In the genomic region with DNA sequence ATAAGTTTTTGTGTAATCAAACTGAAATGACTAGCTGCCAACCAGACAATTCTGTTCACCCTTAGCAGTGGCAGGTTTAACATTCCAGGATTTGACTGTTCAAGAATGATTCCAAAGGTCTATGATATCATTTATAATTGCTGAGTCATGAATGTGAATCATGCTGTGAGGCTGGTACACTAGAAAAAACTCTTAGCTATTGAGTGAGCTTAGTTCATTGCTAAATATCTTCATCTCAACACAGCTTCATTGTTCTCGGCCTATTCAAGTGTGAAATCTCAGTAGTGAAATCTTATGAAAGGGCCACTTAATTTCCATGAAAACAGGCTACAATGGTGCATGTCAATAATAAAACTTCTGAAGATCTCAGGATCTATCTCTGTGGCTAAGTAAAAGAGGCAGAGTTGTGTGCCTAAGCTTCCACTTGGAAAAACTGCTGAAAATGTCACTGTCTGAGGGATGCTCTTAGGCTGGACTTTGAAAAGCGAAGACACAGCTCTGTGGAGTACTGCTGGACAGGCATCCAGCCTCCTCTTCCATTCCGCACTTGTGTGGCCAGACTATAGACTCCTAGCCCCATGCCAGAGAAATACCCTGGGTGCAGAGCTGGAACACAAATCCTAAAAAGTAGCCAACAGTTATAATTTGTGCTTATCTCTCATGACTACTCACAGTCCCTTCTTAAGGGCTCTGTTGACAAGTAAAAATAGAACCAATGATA, we compare ENCODE assay signal across 11 cellular contexts. TPM values are rescaled to one million over a fixed set of nuclear protein-coding genes. Genes with fewer than 3 reads are reported as not detected.
DNase-seq lines count a peak whose midpoint lies in the region; ATAC-seq and TF ChIP-seq lines count a peak whose summit lies in the region.
"Had no signal": no experiment of that assay in that cellular context is flagged by ENCODE, and none has a peak within 500 bp of the region (broad histone marks: within the 10 kb centered on the region; RNA-seq: fewer than 3 reads in every experiment).

No MANE protein-coding gene starts in this region.

- no peak for TF ChIP-seq POLR2A in stomach (IDR thresholded peaks at IDR 0.05)
- no peak for TF ChIP-seq POLR2A in Peyer's patch (IDR thresholded peaks at IDR 0.05)

- H3K4me1 ChIP-seq in stomach (peaks cover 0 to 17% (median 4%) of the 10 kb centered on the region in 4 donors), Peyer's patch (peaks cover 0 to 6% (median 2%) of the 10 kb centered on the region in 4 donors)

- intact Hi-C loops in left cardiac atrium (cut with DNase I) (no loop called here), stomach (cut with DNase I; ENCODE audit: low total_unique reads) (no loop called here)

- ATAC-seq in left cardiac atrium = peak; percentile 59 to 91
- no peak for ATAC-seq in stimulated activated effector memory CD8-positive, alpha-beta T cell treated with anti-CD3 and anti-CD28 coated beads, Interleukin-12 subunit alpha, Interleukin-12 subunit beta, amount 100 ng/mL, for 72 hours
- no peak for ATAC-seq in GM19324 (IDR thresholded peaks at IDR 0.05; ENCODE audit: low FRiP score, unreplicated experiment)

- H3K36me3 ChIP-seq in stomach (peaks cover 6 to 22% (median 19%) of the 10 kb centered on the region in 4 donors), Peyer's patch (peaks cover 0 to 24% (median 0%) of the 10 kb centered on the region in 3 donors)

- H3K27me3 ChIP-seq in stomach = no peaks in the 10 kb centered on the region
- no peaks in the 10 kb centered on the region for H3K27me3 ChIP-seq in Peyer's patch

- no peaks in the 10 kb centered on the region for H3K9me3 Mint-ChIP-seq in stimulated activated effector memory CD8-positive, alpha-beta T cell treated with anti-CD3 and anti-CD28 coated beads, Interleukin-12 subunit alpha, Interleukin-12 subunit beta, amount 100 ng/mL, for 72 hours
- H3K9me3 Mint-ChIP-seq: nephron had no signal

- H3K4me1 Mint-ChIP-seq in stimulated activated effector memory CD8-positive, alpha-beta T cell treated with anti-CD3 and anti-CD28 coated beads, Interleukin-12 subunit alpha, Interleukin-12 subunit beta, amount 100 ng/mL, for 72 hours = no peaks in the 10 kb centered on the region
- H3K4me1 Mint-ChIP-seq: nephron had no signal

- H3K27ac ChIP-seq in stomach (peak overlapping the region in 3 of 5 donors; percentile 20 to 65 (median 53)), Peyer's patch (peak overlapping the region in 1 of 4 donors; percentile 75)
- H3K27ac ChIP-seq: 22Rv1 had no signal

- TF ChIP-seq EP300 in stomach (IDR thresholded peaks at IDR 0.05) = no peak

- H3K4me3 ChIP-seq in stomach = no peak overlapping the region
- H3K4me3 ChIP-seq in Peyer's patch = no peak overlapping the region

- TF ChIP-seq CTCF in stomach (IDR thresholded peaks at IDR 0.05) (no peak), Peyer's patch (IDR thresholded peaks at IDR 0.05) (no peak)

- 75 to 88% (median 83%) methylated on average over 3 of the region's 3 CpGs for whole genome bisulfite sequencing in stomach, 5 donors

- DNase-seq in DMS79 (lab: John Stamatoyannopoulos, UW) (peak; percentile 17), DMS79 treated with DMSO at 0.1 percent for 48 hours (lab: John Stamatoyannopoulos, UW) (no peak), amniotic epithelial cell (ENCODE audit: low read depth) (peak; percentile 91), left cardiac atrium (no peak), stomach (no peak), Peyer's patch (no peak)
- no peak for DNase-seq in stimulated activated effector memory CD8-positive, alpha-beta T cell treated with anti-CD3 and anti-CD28 coated beads, Interleukin-12 subunit alpha, Interleukin-12 subunit beta, amount 100 ng/mL, for 72 hours (ENCODE audit: low spot score in 2 of 2)

- peaks cover 25% of the 10 kb centered on the region for H3K36me3 Mint-ChIP-seq in stimulated activated effector memory CD8-positive, alpha-beta T cell treated with anti-CD3 and anti-CD28 coated beads, Interleukin-12 subunit alpha, Interleukin-12 subunit beta, amount 100 ng/mL, for 72 hours
- H3K36me3 Mint-ChIP-seq: activated naive CD8-positive, alpha-beta T cell had no signal

- no peak overlapping the region for H3K27ac Mint-ChIP-seq in stimulated activated effector memory CD8-positive, alpha-beta T cell treated with anti-CD3 and anti-CD28 coated beads, Interleukin-12 subunit alpha, Interleukin-12 subunit beta, amount 100 ng/mL, for 72 hours
- H3K27ac Mint-ChIP-seq: activated naive CD8-positive, alpha-beta T cell; nephron had no signal

- H3K9me3 ChIP-seq in stomach = no peaks in the 10 kb centered on the region
- no peaks in the 10 kb centered on the region for H3K9me3 ChIP-seq in Peyer's patch

- H3K4me3 Mint-ChIP-seq in stimulated activated effector memory CD8-positive, alpha-beta T cell treated with anti-CD3 and anti-CD28 coated beads, Interleukin-12 subunit alpha, Interleukin-12 subunit beta, amount 100 ng/mL, for 72 hours = no peak overlapping the region
- H3K4me3 Mint-ChIP-seq: activated naive CD8-positive, alpha-beta T cell; nephron had no signal

RNA-seq across cellular contexts. Expression of a gene that starts 12.8 kb away (rescaled TPM):
- under 1 TPM; 0.73 to 0.94 TPM for total RNA-seq in left cardiac atrium
- 10 to 100 TPM in 1 of 5 donors, 1 to 10 TPM in 2, under 1 TPM in 1, not detected in 1; 0.72 to 16.1 (median 4.5) TPM for total RNA-seq in stomach
- under 1 TPM in 2 of 3 donors, not detected in 1; 0.38 to 0.68 TPM for polyA plus RNA-seq in stomach
- 10 to 100 TPM in 3 of 4 donors, 1 to 10 TPM in 1; 5.0 to 62.0 (median 18.0) TPM for total RNA-seq in Peyer's patch

RNA-seq across cellular contexts. Expression of a gene that starts 35.0 kb away (rescaled TPM):
- total RNA-seq in left cardiac atrium (10 to 100 TPM; 58.6 to 64.5 TPM), stomach (10 to 100 TPM; 37.8 to 98.6 (median 81.1) TPM), Peyer's patch (10 to 100 TPM; 33.0 to 90.0 (median 56.7) TPM)
- 10 to 100 TPM; 78.4 to 92.9 (median 80.9) TPM for polyA plus RNA-seq in stomach

Comparison
In these comparisons a context has a peak if more than half of its experiments do, and no peak if none do; other contexts are left out.
1. DNase-seq: peak in DMS79 (single experiment) and amniotic epithelial cell (single experiment); none in DMS79 treated with DMSO at 0.1 percent for 48 hours (single experiment), left cardiac atrium (single experiment), stomach (single experiment), stimulated activated effector memory CD8-positive, alpha-beta T cell treated with anti-CD3 and anti-CD28 coated beads, Interleukin-12 subunit alpha, Interleukin-12 subunit beta, amount 100 ng/mL, for 72 hours (0 of 2) and Peyer's patch (0 of 3).
2. ATAC-seq: peak in left cardiac atrium (2 of 2); none in stimulated activated effector memory CD8-positive, alpha-beta T cell treated with anti-CD3 and anti-CD28 coated beads, Interleukin-12 subunit alpha, Interleukin-12 subunit beta, amount 100 ng/mL, for 72 hours (single experiment) and GM19324 (single experiment).